In genomic region chr9:35771079-35771441, GRCh38 we compare ENCODE assay signal across 1 cellular context.
TF ChIP-seq lines count a peak whose summit lies in the region.

No MANE protein-coding gene starts in this region.

TF ChIP-seq in HepG2, 621 proteins besides CTCF, POLR2A, EP300 and RAD21:
- TF ChIP-seq RARA (CRISPR knock-in tag; IDR thresholded peaks at IDR 0.05) (no peak), ZNF547 (CRISPR knock-in tag; IDR thresholded peaks at IDR 0.05) (no peak), GABPA (IDR thresholded peaks at IDR 0.05; ENCODE audit: low read depth, low read length) (no peak), GABPA (CRISPR knock-in tag; IDR thresholded peaks at IDR 0.05; ENCODE audit: low read depth) (no peak), NR1H2 (CRISPR knock-in tag; IDR thresholded peaks at IDR 0.05; ENCODE audit: borderline replicate concordance, low read depth) (no peak), YY1 (IDR thresholded peaks at IDR 0.05; ENCODE audit: insufficient read depth, insufficient replicate concordance, low read depth, low read length) (no peak), NFE2L1 (CRISPR knock-in tag; IDR thresholded peaks at IDR 0.05; ENCODE audit: borderline replicate concordance) (no peak), U2AF1 (optimal IDR thresholded peaks at IDR 0.05; ENCODE audit: low read depth, low read length) (no peak), ZFP1 (CRISPR knock-in tag; IDR thresholded peaks at IDR 0.05) (no peak), ARHGAP35 (CRISPR knock-in tag; IDR thresholded peaks at IDR 0.05; ENCODE audit: borderline replicate concordance) (no peak)
